7 cellular contexts compared by ENCODE assay signal in genomic region chr16:15395631-15396508, GRCh38. TPM values are rescaled to one million over a fixed set of nuclear protein-coding genes. Genes with fewer than 3 reads are reported as not detected.
A peak's percentile ranks its signal among the peaks of the same experiment; 100 is the strongest.
DNase-seq lines count a peak whose midpoint lies in the region; ATAC-seq and TF ChIP-seq lines count a peak whose summit lies in the region.
"Not testable (repeated sequence)": the region's sequence is repeated elsewhere in the genome, so short reads cannot be mapped to it uniquely, and the experiment has no call there.

MPV17L (plus strand) TSS chr16:15395754; CDS start chr16:15395898, 144 bp downstream.

- H3K9me3 ChIP-seq in right cardiac atrium (ENCODE audit: control insufficient read depth, low read length); mucosa of descending colon; skeletal muscle satellite cell (replicated peaks; ENCODE audit: low read length): not testable (repeated sequence)

- H3K4me2 ChIP-seq in skeletal muscle satellite cell (ENCODE audit: low read length) = peak within 1 kb of the TSS; percentile 90

- H3K4me3 Mint-ChIP-seq in activated CD8-positive, alpha-beta T cell treated with anti-CD3 and anti-CD28 coated beads for 36 hours = peak within 1 kb of the TSS; percentile 41

- H3K27me3 Mint-ChIP-seq in activated CD8-positive, alpha-beta T cell treated with anti-CD3 and anti-CD28 coated beads for 36 hours = peaks cover 20% of the 10 kb centered on the region

- H3K9ac ChIP-seq in skeletal muscle satellite cell (ENCODE audit: low read depth, low read length) = peak within 1 kb of the TSS; percentile 3

- H3K4me3 ChIP-seq in coronary artery (peak within 1 kb of the TSS; percentile 92), right cardiac atrium (ENCODE audit: low read length) (peak within 1 kb of the TSS; percentile 43), mucosa of descending colon (peak within 1 kb of the TSS; percentile 32), skeletal muscle satellite cell (ENCODE audit: low read length) (peak within 1 kb of the TSS; percentile 68)

- peak; percentile 53 for ATAC-seq in activated CD8-positive, alpha-beta T cell treated with anti-CD3 and anti-CD28 coated beads for 36 hours
- peak; percentile 91 for ATAC-seq in right cardiac atrium
- ATAC-seq in mucosa of descending colon = peak; percentile 87

- not testable (repeated sequence) for H3K36me3 ChIP-seq in mucosa of descending colon (ENCODE audit: low read depth); skeletal muscle satellite cell (ENCODE audit: insufficient read depth, low read length)

- intact Hi-C loops in activated CD8-positive, alpha-beta T cell treated with anti-CD3 and anti-CD28 coated beads for 36 hours (cut with micrococcal nuclease); right cardiac atrium (cut with DNase I); mucosa of descending colon (cut with DNase I, micrococcal nuclease): not testable (repeated sequence)

- H3K36me3 Mint-ChIP-seq in activated CD8-positive, alpha-beta T cell treated with anti-CD3 and anti-CD28 coated beads for 36 hours (ENCODE audit: low read depth) = not testable (repeated sequence)

- POLR2A ChIA-PET in activated CD8-positive, alpha-beta T cell treated with anti-CD3 and anti-CD28 coated beads for 36 hours (lab: Charles Lee) = not testable (repeated sequence)

- H3K27ac Mint-ChIP-seq in activated CD8-positive, alpha-beta T cell treated with anti-CD3 and anti-CD28 coated beads for 36 hours = not testable (repeated sequence)

- CTCF ChIA-PET in activated CD8-positive, alpha-beta T cell treated with anti-CD3 and anti-CD28 coated beads for 36 hours (lab: Charles Lee) = not testable (repeated sequence)

- H3K9me3 Mint-ChIP-seq in activated CD8-positive, alpha-beta T cell treated with anti-CD3 and anti-CD28 coated beads for 36 hours = not testable (repeated sequence)

- WGBS in right cardiac atrium = 5% methylated on average over 79 of the region's 79 CpGs

- DNase-seq in ELF-1 (ENCODE audit: low read depth, low spot score) (peak; percentile 63), NCI-H2081 (lab: John Stamatoyannopoulos, UW) (peak; percentile 13 to 63), coronary artery (ENCODE audit: low spot score) (peak; percentile 77), right cardiac atrium (peak; percentile 66 to 87 (median 84)), mucosa of descending colon (peak; percentile 31 to 69 (median 64))
- peak; percentile 14 for DNase-seq in activated CD8-positive, alpha-beta T cell treated with anti-CD3 and anti-CD28 coated beads for 36 hours

- not testable (repeated sequence) for TF ChIP-seq CTCF in activated CD8-positive, alpha-beta T cell treated with anti-CD3 and anti-CD28 coated beads for 36 hours (IDR thresholded peaks at IDR 0.05); coronary artery (IDR thresholded peaks at IDR 0.05); mucosa of descending colon (IDR thresholded peaks at IDR 0.05)

- H3K27ac ChIP-seq in coronary artery (peak within 1 kb of the TSS; percentile 52 to 59), right cardiac atrium (ENCODE audit: low read length) (peak within 1 kb of the TSS; percentile 32)

- H3K27me3 ChIP-seq in right cardiac atrium (ENCODE audit: control insufficient read depth, insufficient read depth); skeletal muscle satellite cell (ENCODE audit: control insufficient read depth, insufficient read depth, low read length): not testable (repeated sequence)

- H3K4me1 Mint-ChIP-seq in activated CD8-positive, alpha-beta T cell treated with anti-CD3 and anti-CD28 coated beads for 36 hours (ENCODE audit: low read depth) = not testable (repeated sequence)

- not testable (repeated sequence) for H3K4me1 ChIP-seq in right cardiac atrium (ENCODE audit: control insufficient read depth, insufficient read depth, low read length); mucosa of descending colon (ENCODE audit: low read depth); skeletal muscle satellite cell (ENCODE audit: control insufficient read depth, insufficient read depth, low read length)

RNA-seq across cellular contexts. Expression of gene MPV17L, which starts in this region (rescaled TPM):
- under 1 TPM; 0.20 to 0.47 TPM for total RNA-seq in activated CD8-positive, alpha-beta T cell treated with anti-CD3 and anti-CD28 coated beads for 36 hours
- 10 to 100 TPM in 1 of 4 donors, 1 to 10 TPM in 3; 7.2 to 10.3 (median 9.0) TPM for total RNA-seq in right cardiac atrium
- 7.3 TPM for polyA plus RNA-seq in right cardiac atrium
- 1 to 10 TPM; 4.8 to 9.8 (median 8.3) TPM for total RNA-seq in mucosa of descending colon
- 0.66 and 0.76 TPM in 2 replicates for total RNA-seq in skeletal muscle satellite cell (2012; rRNA removed)

Comparison
In these comparisons a context has a peak if more than half of its experiments do, and no peak if none do; other contexts are left out.
1. Peak in every context shown above with its lines: DNase-seq, ATAC-seq, H3K4me3 ChIP-seq and H3K27ac ChIP-seq.
2. Peak in DNase-seq and ATAC-seq in activated CD8-positive, alpha-beta T cell treated with anti-CD3 and anti-CD28 coated beads for 36 hours; RNA of the gene not detected or under 1 TPM.
3. DNase-seq: peak in every context shown above with its lines; median percentile 84 in right cardiac atrium; 77 in coronary artery; 64 in mucosa of descending colon; 63 in ELF-1; 38 in NCI-H2081; 14 in activated CD8-positive, alpha-beta T cell treated with anti-CD3 and anti-CD28 coated beads for 36 hours.
4. H3K4me3 ChIP-seq: peak in every context shown above with its lines; median percentile 92 in coronary artery; 68 in skeletal muscle satellite cell; 43 in right cardiac atrium; 32 in mucosa of descending colon.